Comparison of ENCODE assay signal across 8 cellular contexts in the genomic region with DNA sequence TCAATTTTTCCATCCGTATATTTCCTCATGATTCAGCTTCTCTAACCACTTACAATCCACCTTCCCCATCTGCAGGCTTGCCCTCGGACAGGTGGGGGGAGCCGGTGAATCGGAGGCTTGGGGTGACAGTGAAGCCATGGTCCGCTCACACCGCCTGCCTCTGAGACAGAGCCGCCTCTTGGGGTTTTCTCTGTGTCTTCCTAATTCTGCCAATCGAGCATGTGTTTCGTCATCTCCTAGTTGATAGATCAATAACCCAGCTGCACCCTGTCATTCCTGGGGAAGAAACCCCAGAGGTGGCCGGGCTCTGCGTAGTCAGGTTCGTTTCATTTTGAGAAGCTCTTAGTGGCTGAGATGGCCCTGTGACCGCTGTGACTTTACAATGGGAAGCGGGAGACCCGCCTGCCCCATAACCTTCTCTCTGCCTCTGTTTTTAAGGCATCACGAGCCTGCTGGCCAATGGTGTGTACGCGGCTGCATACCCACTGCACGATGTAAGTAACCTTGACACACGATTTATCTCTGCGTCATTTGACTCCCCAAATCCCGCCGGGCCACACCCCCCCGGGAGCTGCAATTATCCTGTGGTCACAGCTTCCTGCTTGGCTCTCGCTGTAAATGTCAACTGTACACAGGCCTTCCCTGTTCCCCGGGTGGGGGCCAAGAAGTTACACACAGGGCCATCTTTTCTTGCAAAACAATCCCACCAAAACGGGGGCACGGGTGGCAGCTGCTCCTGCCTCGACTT. TPM values are rescaled to one million over a fixed set of nuclear protein-coding genes. Genes with fewer than 3 reads are reported as not detected.
DNase-seq lines count a peak whose midpoint lies in the region; ATAC-seq and TF ChIP-seq lines count a peak whose summit lies in the region.

No MANE protein-coding gene starts in this region.

- ATAC-seq in GM19324 (IDR thresholded peaks at IDR 0.05; ENCODE audit: low FRiP score, unreplicated experiment) (no peak), HG02642 (IDR thresholded peaks at IDR 0.05; ENCODE audit: poor library complexity, unreplicated experiment) (no peak)
- no peak for ATAC-seq in activated T-cell treated with anti-CD3 and anti-CD28 coated beads, Interleukin-2, amount 50 U/mL, for 4 hours

- TF ChIP-seq CTCF in brain (conservative IDR thresholded peaks at IDR 0.05), result no peak

- H3K36me3 Mint-ChIP-seq in brain, result no peaks in the 10 kb centered on the region
- no peaks in the 10 kb centered on the region for H3K36me3 Mint-ChIP-seq in activated T-cell treated with anti-CD3 and anti-CD28 coated beads, Interleukin-2, amount 50 U/mL, for 4 hours (ENCODE audit: insufficient read depth)

- H3K4me1 Mint-ChIP-seq in brain, result peaks cover 42% of the 10 kb centered on the region
- no peaks in the 10 kb centered on the region for H3K4me1 Mint-ChIP-seq in activated T-cell treated with anti-CD3 and anti-CD28 coated beads, Interleukin-2, amount 50 U/mL, for 4 hours (ENCODE audit: low read depth)

- peaks cover 0 to 13% (median 0%) of the 10 kb centered on the region in 5 experiments for H3K9me3 Mint-ChIP-seq in brain
- H3K9me3 Mint-ChIP-seq in activated T-cell treated with anti-CD3 and anti-CD28 coated beads, Interleukin-2, amount 50 U/mL, for 4 hours, result no peaks in the 10 kb centered on the region

- H3K27ac Mint-ChIP-seq in brain, result peak overlapping the region in 3 of 5 experiments; percentile 82 to 94 (median 91)

- peak; percentile 11 for DNase-seq in CMK (ENCODE audit: low read depth)
- DNase-seq in LoVo (ENCODE audit: low spot score), result peak; percentile 35
- peak; percentile 82 for DNase-seq in myocyte (ENCODE audit: low read depth)
- DNase-seq in stimulated activated CD4-positive, alpha-beta T cell treated with anti-CD3 and anti-CD28 coated beads, Interleukin-4, amount 100 ng/mL, for 4 hours, result no peak
- no peak for DNase-seq in activated T-cell treated with anti-CD3 and anti-CD28 coated beads, Interleukin-2, amount 50 U/mL, for 4 hours

- H3K4me3 Mint-ChIP-seq in brain, result peak overlapping the region in 2 of 5 experiments; percentile 12 to 30
- no peak overlapping the region for H3K4me3 Mint-ChIP-seq in activated T-cell treated with anti-CD3 and anti-CD28 coated beads, Interleukin-2, amount 50 U/mL, for 4 hours

- H3K27me3 Mint-ChIP-seq in brain, result peaks cover 4% of the 10 kb centered on the region
- peaks cover 3% of the 10 kb centered on the region for H3K27me3 Mint-ChIP-seq in activated T-cell treated with anti-CD3 and anti-CD28 coated beads, Interleukin-2, amount 50 U/mL, for 4 hours (ENCODE audit: low read depth)

RNA-seq across cellular contexts. Expression of a gene that starts 33.3 kb away (rescaled TPM):
- polyA plus RNA-seq in brain (ENCODE audit: insufficient read depth, low read depth, low replicate concordance), result 0.92 TPM
- not detected in 2 replicates for total RNA-seq in myocyte
- 0.30 TPM for polyA plus RNA-seq in myocyte (2012)
- under 1 TPM; 0.14 to 0.20 (median 0.16) TPM for total RNA-seq in activated T-cell treated with anti-CD3 and anti-CD28 coated beads, Interleukin-2, amount 50 U/mL, for 4 hours

Comparison
In these comparisons a context has a peak if more than half of its experiments do, and no peak if none do; other contexts are left out.
1. DNase-seq: peak in CMK (single experiment), LoVo (single experiment) and myocyte (single experiment); none in stimulated activated CD4-positive, alpha-beta T cell treated with anti-CD3 and anti-CD28 coated beads, Interleukin-4, amount 100 ng/mL, for 4 hours (0 of 2) and activated T-cell treated with anti-CD3 and anti-CD28 coated beads, Interleukin-2, amount 50 U/mL, for 4 hours (single experiment).